ENCODE assay signal across 1 cellular context in the genomic region with DNA sequence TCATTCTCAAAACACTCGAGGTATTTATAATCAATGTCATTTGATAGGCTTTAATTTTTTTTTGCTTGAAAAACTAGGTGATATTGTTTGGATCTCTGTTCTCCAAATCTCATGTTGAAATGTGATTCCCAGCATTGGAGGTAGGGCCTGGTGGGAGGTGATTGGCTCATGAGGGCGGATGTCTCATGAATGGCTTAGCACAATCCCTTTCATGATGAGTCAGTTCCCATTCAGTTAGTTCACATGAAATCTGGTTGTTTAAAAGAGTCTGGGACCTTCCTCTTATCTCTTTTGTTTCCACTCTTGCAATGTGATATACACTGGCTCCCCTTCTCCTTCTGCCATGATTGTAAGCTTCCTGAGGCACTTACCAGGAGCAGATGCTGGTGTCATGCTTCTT.
TF ChIP-seq lines count a peak whose summit lies in the region.

No MANE protein-coding gene starts in this region.

TF ChIP-seq in IMR-90, 13 proteins besides CTCF, POLR2A, EP300 and RAD21 (continued from another document):
- TF ChIP-seq BHLHE40 (IDR thresholded peaks at IDR 0.05; ENCODE audit: low read depth, low read length) (no peak), CHD1 (IDR thresholded peaks at IDR 0.05; ENCODE audit: low read depth, low read length) (no peak), MXI1 (IDR thresholded peaks at IDR 0.05; ENCODE audit: borderline replicate concordance, low read depth, low read length) (no peak), NFE2L2 (IDR thresholded peaks at IDR 0.05; ENCODE audit: low read depth, low read length) (no peak), FOS (IDR thresholded peaks at IDR 0.05; ENCODE audit: low read depth, low read length) (no peak), MAZ (IDR thresholded peaks at IDR 0.05; ENCODE audit: borderline replicate concordance, low read depth, low read length) (no peak), CEBPB (IDR thresholded peaks at IDR 0.05; ENCODE audit: low read depth, low read length) (no peak), MAFK (IDR thresholded peaks at IDR 0.05; ENCODE audit: low read depth, low read length) (no peak)
- TF ChIP-seq, protein P1, sequence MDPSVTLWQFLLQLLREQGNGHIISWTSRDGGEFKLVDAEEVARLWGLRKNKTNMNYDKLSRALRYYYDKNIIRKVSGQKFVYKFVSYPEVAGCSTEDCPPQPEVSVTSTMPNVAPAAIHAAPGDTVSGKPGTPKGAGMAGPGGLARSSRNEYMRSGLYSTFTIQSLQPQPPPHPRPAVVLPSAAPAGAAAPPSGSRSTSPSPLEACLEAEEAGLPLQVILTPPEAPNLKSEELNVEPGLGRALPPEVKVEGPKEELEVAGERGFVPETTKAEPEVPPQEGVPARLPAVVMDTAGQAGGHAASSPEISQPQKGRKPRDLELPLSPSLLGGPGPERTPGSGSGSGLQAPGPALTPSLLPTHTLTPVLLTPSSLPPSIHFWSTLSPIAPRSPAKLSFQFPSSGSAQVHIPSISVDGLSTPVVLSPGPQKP (IDR thresholded peaks at IDR 0.05; ENCODE audit: borderline replicate concordance, low read depth, low read length): no peak
- TF ChIP-seq, protein P2, sequence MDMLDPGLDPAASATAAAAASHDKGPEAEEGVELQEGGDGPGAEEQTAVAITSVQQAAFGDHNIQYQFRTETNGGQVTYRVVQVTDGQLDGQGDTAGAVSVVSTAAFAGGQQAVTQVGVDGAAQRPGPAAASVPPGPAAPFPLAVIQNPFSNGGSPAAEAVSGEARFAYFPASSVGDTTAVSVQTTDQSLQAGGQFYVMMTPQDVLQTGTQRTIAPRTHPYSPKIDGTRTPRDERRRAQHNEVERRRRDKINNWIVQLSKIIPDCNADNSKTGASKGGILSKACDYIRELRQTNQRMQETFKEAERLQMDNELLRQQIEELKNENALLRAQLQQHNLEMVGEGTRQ (IDR thresholded peaks at IDR 0.05; ENCODE audit: low read depth, low read length): no peak
